ENCODE assay signal across 21 cellular contexts in the genomic region with DNA sequence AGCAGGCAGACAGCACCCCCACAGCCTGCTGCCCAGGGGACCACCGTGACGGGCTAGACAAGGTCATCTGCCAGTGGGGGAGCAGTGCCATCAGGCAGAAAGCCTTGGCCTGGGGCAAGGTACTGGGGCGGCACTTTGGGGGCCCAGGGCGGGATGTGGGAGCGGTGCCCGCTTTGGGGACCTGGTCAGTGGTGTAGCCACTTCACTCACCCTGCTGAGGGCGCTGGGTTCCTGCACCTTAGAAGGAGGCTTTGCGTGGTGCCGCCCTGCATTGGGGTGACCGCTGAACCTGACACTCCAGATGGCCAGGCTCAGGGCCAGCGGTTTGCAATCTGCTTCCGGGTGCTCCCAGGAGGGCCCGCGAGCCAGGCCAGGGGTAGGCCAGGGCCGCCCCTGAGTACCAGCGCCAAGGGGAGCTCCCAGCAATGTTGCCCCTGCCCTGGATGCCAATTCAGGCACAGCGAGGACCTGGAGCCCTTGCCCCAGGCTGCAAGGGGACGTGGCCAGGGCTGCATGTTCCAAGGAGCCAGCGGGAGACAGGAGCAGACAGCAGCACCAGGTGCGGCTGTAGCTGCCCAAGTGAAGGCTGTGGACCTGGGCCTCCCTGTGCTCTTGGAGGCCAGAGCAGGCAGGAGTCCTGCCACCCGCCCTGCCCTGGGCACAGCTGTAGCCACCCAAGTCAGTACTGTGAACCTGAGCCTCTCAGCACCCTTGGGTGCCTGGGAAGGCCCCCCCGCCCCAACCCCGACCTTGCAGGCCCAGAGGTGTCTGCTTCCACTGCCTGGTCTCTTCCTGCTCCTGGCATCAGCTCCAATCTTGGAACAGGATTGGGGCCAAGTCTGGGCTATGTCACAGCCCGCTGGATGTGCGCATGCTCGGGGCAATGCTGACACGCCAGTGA.
"Had no signal": no experiment of that assay in that cellular context is flagged by ENCODE, and none has a peak within 500 bp of the region (broad histone marks: within the 10 kb centered on the region; RNA-seq: fewer than 3 reads in every experiment).

No MANE protein-coding gene starts in this region.

- H3K36me3 ChIP-seq: cardiac muscle cell, left ventricle myocardium inferior, tibial artery had no signal

- ATAC-seq: body of pancreas had no signal

- H3K27me3 Mint-ChIP-seq: activated CD4-positive, alpha-beta memory T cell treated with anti-CD3 and anti-CD28 coated beads for 36 hours; activated naive CD4-positive, alpha-beta T cell treated with anti-CD3 and anti-CD28 coated beads, Interleukin-2, amount 10 ng/mL, durations not matched to agents 7 days and 5 days; stimulated activated naive CD8-positive, alpha-beta T cell treated with anti-CD3 and anti-CD28 coated beads, Interleukin-15, Interleukin-2, amounts not matched to agents 100 ng/mL and 50 ng/mL, for 24 hours had no signal

- H3K36me3 Mint-ChIP-seq: activated CD4-positive, alpha-beta memory T cell treated with anti-CD3 and anti-CD28 coated beads for 36 hours; activated naive CD4-positive, alpha-beta T cell treated with anti-CD3 and anti-CD28 coated beads, Interleukin-2, amount 10 ng/mL, durations not matched to agents 7 days and 5 days; immature natural killer cell had no signal

- H3K9me3 ChIP-seq: body of pancreas, left ventricle myocardium inferior, tibial artery had no signal

- DNase-seq: activated CD4-positive, alpha-beta memory T cell treated with anti-CD3 and anti-CD28 coated beads for 36 hours; activated CD4-positive, alpha-beta T cell treated with anti-CD3 and anti-CD28 coated beads for 4 hours; activated CD4-positive, CD25-positive, alpha-beta regulatory T cell; activated effector memory CD4-positive, alpha-beta T cell treated with anti-CD3 and anti-CD28 coated beads, Interleukin-2, amount 50 U/mL, for 16 hours; activated naive CD4-positive, alpha-beta T cell treated with anti-CD3 and anti-CD28 coated beads, Interleukin-2, amount 10 ng/mL, durations not matched to agents 7 days and 5 days; anterior cingulate cortex; body of pancreas; dermis blood vessel endothelial cell; effector CD8-positive, alpha-beta T cell; foreskin melanocyte; immature natural killer cell; left ventricle myocardium inferior; mammary epithelial cell; midbrain; nephron progenitor cell; nucleus accumbens; stimulated activated CD4-positive, alpha-beta T cell treated with anti-CD3 and anti-CD28 coated beads, Interleukin-4, amount 100 ng/mL, for 1 hour had no signal

- H3K4me3 ChIP-seq: body of pancreas, cardiac muscle cell, left ventricle myocardium inferior, tibial artery had no signal

- H3K27ac ChIP-seq: body of pancreas, cardiac muscle cell, left ventricle myocardium inferior, tibial artery had no signal

- H3K27ac Mint-ChIP-seq: activated CD4-positive, alpha-beta memory T cell treated with anti-CD3 and anti-CD28 coated beads for 36 hours; activated naive CD4-positive, alpha-beta T cell treated with anti-CD3 and anti-CD28 coated beads, Interleukin-2, amount 10 ng/mL, durations not matched to agents 7 days and 5 days; immature natural killer cell; nephron progenitor cell; stimulated activated naive CD8-positive, alpha-beta T cell treated with anti-CD3 and anti-CD28 coated beads, Interleukin-15, Interleukin-2, amounts not matched to agents 100 ng/mL and 50 ng/mL, for 24 hours; T-helper 1 cell treated with Interleukin-12 subunit alpha and Interleukin-12 subunit beta and Interleukin-4 antibody, amounts not matched to agents 30 μg/mL and 1 μg/mL, for 36 hours had no signal

- H3K4me3 Mint-ChIP-seq: activated CD4-positive, alpha-beta memory T cell treated with anti-CD3 and anti-CD28 coated beads for 36 hours; activated naive CD4-positive, alpha-beta T cell treated with anti-CD3 and anti-CD28 coated beads, Interleukin-2, amount 10 ng/mL, durations not matched to agents 7 days and 5 days; immature natural killer cell; nephron progenitor cell; stimulated activated naive CD8-positive, alpha-beta T cell treated with anti-CD3 and anti-CD28 coated beads, Interleukin-15, Interleukin-2, amounts not matched to agents 100 ng/mL and 50 ng/mL, for 24 hours; T-helper 1 cell treated with Interleukin-12 subunit alpha and Interleukin-12 subunit beta and Interleukin-4 antibody, amounts not matched to agents 30 μg/mL and 1 μg/mL, for 36 hours had no signal

- H3K27me3 ChIP-seq: body of pancreas, cardiac muscle cell, tibial artery had no signal

- H3K9me3 Mint-ChIP-seq: activated CD4-positive, alpha-beta memory T cell treated with anti-CD3 and anti-CD28 coated beads for 36 hours; nephron progenitor cell; stimulated activated naive CD8-positive, alpha-beta T cell treated with anti-CD3 and anti-CD28 coated beads, Interleukin-15, Interleukin-2, amounts not matched to agents 100 ng/mL and 50 ng/mL, for 24 hours had no signal

- H3K4me1 ChIP-seq: body of pancreas, left ventricle myocardium inferior, tibial artery had no signal

- H3K4me1 Mint-ChIP-seq: activated naive CD4-positive, alpha-beta T cell treated with anti-CD3 and anti-CD28 coated beads, Interleukin-2, amount 10 ng/mL, durations not matched to agents 7 days and 5 days; immature natural killer cell; nephron progenitor cell had no signal
